Comparison of ENCODE assay signal across 9 cellular contexts in genomic region chrX:1661048-1661921, GRCh38. TPM values are rescaled to one million over a fixed set of nuclear protein-coding genes. Genes with fewer than 3 reads are reported as not detected.
DNase-seq lines count a peak whose midpoint lies in the region; ATAC-seq and TF ChIP-seq lines count a peak whose summit lies in the region.
"Had no signal": no experiment of that assay in that cellular context is flagged by ENCODE, and none has a peak within 500 bp of the region (broad histone marks: within the 10 kb centered on the region; RNA-seq: fewer than 3 reads in every experiment).

No MANE protein-coding gene starts in this region.

- intact Hi-C loops in activated CD8-positive, alpha-beta T cell treated with anti-CD3 and anti-CD28 coated beads for 36 hours (cut with micrococcal nuclease), result loop anchor here (5.0 kb wide), 1 partner anchor 209 kb away; the partner anchor contains the start of gene ASMTL
- intact Hi-C loops in left ventricle myocardium superior (cut with micrococcal nuclease), result no loop called here

- TF ChIP-seq CTCF in activated CD8-positive, alpha-beta T cell treated with anti-CD3 and anti-CD28 coated beads for 36 hours (IDR thresholded peaks at IDR 0.05), result no peak

- H3K4me1 Mint-ChIP-seq in activated CD8-positive, alpha-beta T cell treated with anti-CD3 and anti-CD28 coated beads for 36 hours (ENCODE audit: low read depth), result peaks cover 48% of the 10 kb centered on the region

- DNase-seq in NCI-H2227 (lab: John Stamatoyannopoulos, UW; ENCODE audit: unreplicated experiment), result peak; percentile 35
- no peak for DNase-seq in NCI-H2227 treated with DMSO at 0.1 percent for 48 hours (lab: John Stamatoyannopoulos, UW)
- DNase-seq in activated CD8-positive, alpha-beta T cell treated with anti-CD3 and anti-CD28 coated beads for 36 hours, result peak; percentile 98
- peak; percentile 39 for DNase-seq in left ventricle myocardium superior
- DNase-seq in stimulated activated CD4-positive, alpha-beta T cell treated with anti-CD3 and anti-CD28 coated beads, TNF-alpha, amount 100 ng/mL, for 1 hour (ENCODE audit: low read depth in 3 of 3, low spot score in 1 of 3), result peak in 2 of 3 donors; percentile 25 to 68
- no peak for DNase-seq in NCI-H1048 (lab: John Stamatoyannopoulos, UW)

- POLR2A ChIA-PET in activated CD8-positive, alpha-beta T cell treated with anti-CD3 and anti-CD28 coated beads for 36 hours (lab: Charles Lee), result no interaction called here

- peak overlapping the region; percentile 91 for H3K4me3 Mint-ChIP-seq in activated CD8-positive, alpha-beta T cell treated with anti-CD3 and anti-CD28 coated beads for 36 hours

- ATAC-seq in HG03521 (IDR thresholded peaks at IDR 0.05; ENCODE audit: unreplicated experiment) (peak; percentile 86), left ventricle myocardium superior (peak; percentile 51), HG03469 (IDR thresholded peaks at IDR 0.05; ENCODE audit: unreplicated experiment) (no peak)
- peak; percentile 88 for ATAC-seq in activated CD8-positive, alpha-beta T cell treated with anti-CD3 and anti-CD28 coated beads for 36 hours

- H3K27me3 Mint-ChIP-seq in activated CD8-positive, alpha-beta T cell treated with anti-CD3 and anti-CD28 coated beads for 36 hours, result no peaks in the 10 kb centered on the region

- H3K27ac Mint-ChIP-seq in activated CD8-positive, alpha-beta T cell treated with anti-CD3 and anti-CD28 coated beads for 36 hours, result peak overlapping the region; percentile 99

- CTCF ChIA-PET in activated CD8-positive, alpha-beta T cell treated with anti-CD3 and anti-CD28 coated beads for 36 hours (lab: Charles Lee), result no interaction called here

- H3K9me3 Mint-ChIP-seq in activated CD8-positive, alpha-beta T cell treated with anti-CD3 and anti-CD28 coated beads for 36 hours, result peaks cover 4% of the 10 kb centered on the region

- peaks cover 52% of the 10 kb centered on the region for H3K36me3 Mint-ChIP-seq in activated CD8-positive, alpha-beta T cell treated with anti-CD3 and anti-CD28 coated beads for 36 hours (ENCODE audit: low read depth)

RNA-seq across cellular contexts. Expression of gene ASMT, which starts 46.4 kb away (rescaled TPM):
- under 1 TPM in 1 of 2 experiments, not detected in 1; 0.41 TPM for total RNA-seq in activated CD8-positive, alpha-beta T cell treated with anti-CD3 and anti-CD28 coated beads for 36 hours
- total RNA-seq in left ventricle myocardium superior, result not detected
- total RNA-seq: myocyte had no signal

Comparison
In these comparisons a context has a peak if more than half of its experiments do, and no peak if none do; other contexts are left out.
1. DNase-seq: peak in NCI-H2227 (single experiment), activated CD8-positive, alpha-beta T cell treated with anti-CD3 and anti-CD28 coated beads for 36 hours (single experiment), left ventricle myocardium superior (single experiment) and stimulated activated CD4-positive, alpha-beta T cell treated with anti-CD3 and anti-CD28 coated beads, TNF-alpha, amount 100 ng/mL, for 1 hour (2 of 3); none in NCI-H2227 treated with DMSO at 0.1 percent for 48 hours (single experiment) and NCI-H1048 (single experiment).